ENCODE assay signal across 25 cellular contexts in the genomic region with DNA sequence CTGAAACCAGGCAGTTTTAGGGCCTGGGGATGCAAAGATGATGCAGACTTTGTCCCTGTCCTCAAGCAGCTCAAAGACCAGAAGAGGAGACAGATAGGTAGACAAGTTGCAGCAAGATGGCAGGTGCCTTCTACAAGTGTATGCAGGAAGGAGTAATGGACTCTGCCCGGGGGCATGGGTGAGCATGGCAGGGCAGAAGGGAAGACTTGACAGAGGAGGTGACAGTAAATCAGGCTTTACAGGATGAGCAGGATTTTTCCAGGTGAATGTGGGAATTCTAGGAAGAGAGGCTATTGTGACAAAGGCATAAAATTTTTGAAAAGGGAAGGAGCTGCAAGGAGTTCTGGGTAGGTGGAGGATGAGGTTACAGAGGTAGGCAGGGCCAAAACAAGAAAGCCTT. TPM values are rescaled to one million over a fixed set of nuclear protein-coding genes. Genes with fewer than 3 reads are reported as not detected.
"Had no signal": no experiment of that assay in that cellular context is flagged by ENCODE, and none has a peak within 500 bp of the region (broad histone marks: within the 10 kb centered on the region; RNA-seq: fewer than 3 reads in every experiment).

No MANE protein-coding gene starts in this region.

- H3K4me2 ChIP-seq: neural progenitor cell had no signal

- DNase-seq: colonic mucosa; effector CD8-positive, alpha-beta T cell; endodermal cell; erythroblast; foreskin fibroblast; gastrocnemius medialis; head of caudate nucleus; kidney; left lung; mesendoderm; midbrain; naive thymus-derived CD4-positive, alpha-beta T cell; ovary; posterior cingulate gyrus; psoas muscle; right cardiac atrium; sigmoid colon; stimulated activated CD4-positive, alpha-beta T cell treated with anti-CD3 and anti-CD28 coated beads, Interleukin-2, amount 100 ng/mL, for 24 hours; stimulated activated CD4-positive, alpha-beta T cell treated with anti-CD3 and anti-CD28 coated beads, Interleukin-4, amount 100 ng/mL, for 24 hours; stimulated activated naive CD4-positive, alpha-beta T cell treated with Interleukin-2 at 50 U/mL for 16 hours; stomach; substantia nigra; testis had no signal

- H2AFZ ChIP-seq: neural progenitor cell had no signal

- H3K9ac ChIP-seq: neural progenitor cell had no signal

- H3K27ac ChIP-seq: colonic mucosa, gastrocnemius medialis, left lung, neural progenitor cell, ovary, psoas muscle, sigmoid colon, testis had no signal

- H3K27me3 ChIP-seq: ovary, testis had no signal

- H3K4me1 ChIP-seq: colonic mucosa, psoas muscle, testis had no signal

- H3K36me3 ChIP-seq: colonic mucosa, gastrocnemius medialis, neural progenitor cell, ovary, sigmoid colon had no signal

- H3K9me3 ChIP-seq: colonic mucosa, gastrocnemius medialis, left lung, ovary, psoas muscle, sigmoid colon, stomach, testis had no signal

- ATAC-seq: gastrocnemius medialis; left lung; naive thymus-derived CD4-positive, alpha-beta T cell; psoas muscle; right cardiac atrium; stimulated activated effector memory CD8-positive, alpha-beta T cell treated with anti-CD3 and anti-CD28 coated beads, Interleukin-12 subunit alpha, Interleukin-12 subunit beta, amount 100 ng/mL, for 72 hours had no signal

- H3K4me3 ChIP-seq: colonic mucosa, gastrocnemius medialis, left lung, neural progenitor cell, ovary, psoas muscle, sigmoid colon, stomach, testis had no signal

RNA-seq across cellular contexts. Expression of a gene that starts 4.7 kb away (rescaled TPM):
- total RNA-seq: naive thymus-derived CD4-positive, alpha-beta T cell had no signal
- polyA plus RNA-seq: naive thymus-derived CD4-positive, alpha-beta T cell had no signal
